ENCODE assay signal across 16 cellular contexts in genomic region chr9:123168526-123168925, GRCh38.
"Had no signal": no experiment of that assay in that cellular context is flagged by ENCODE, and none has a peak within 500 bp of the region (broad histone marks: within the 10 kb centered on the region; RNA-seq: fewer than 3 reads in every experiment).

No MANE protein-coding gene starts in this region.

- H3K4me2 ChIP-seq: hepatocyte had no signal

- H3K9me3 ChIP-seq: colonic mucosa, esophagus muscularis mucosa, sigmoid colon, spleen had no signal

- H2AFZ ChIP-seq: hepatocyte had no signal

- H3K4me3 ChIP-seq: colonic mucosa, esophagus muscularis mucosa, hepatocyte, sigmoid colon, spleen had no signal

- H3K27me3 ChIP-seq: colonic mucosa, esophagus muscularis mucosa, hepatocyte, sigmoid colon, spleen had no signal

- H3K4me1 ChIP-seq: colonic mucosa, sigmoid colon had no signal

- H3K27ac Mint-ChIP-seq: activated CD8-positive, alpha-beta T cell treated with anti-CD3 and anti-CD28 coated beads, Interleukin-2, amount 10 ng/mL, durations not matched to agents 7 days and 5 days; activated naive CD8-positive, alpha-beta T cell had no signal

- H3K79me2 ChIP-seq: hepatocyte had no signal

- DNase-seq: activated CD4-positive, alpha-beta T cell treated with anti-CD3 and anti-CD28 coated beads for 48 hours; activated CD8-positive, alpha-beta memory T cell treated with anti-CD3 and anti-CD28 coated beads, Interleukin-2, amount 50 U/mL, for 4 hours; activated CD8-positive, alpha-beta T cell treated with anti-CD3 and anti-CD28 coated beads, Interleukin-2, amount 10 ng/mL, durations not matched to agents 7 days and 5 days; activated gamma-delta T cell treated with Interleukin-2 at 50 U/mL for 16 hours; activated T-cell treated with anti-CD3 and anti-CD28 coated beads, Interleukin-2, amount 50 U/mL, for 48 hours; amniotic stem cell; colonic mucosa; sigmoid colon; spleen; substantia nigra; trophoblast cell; WERI-Rb-1 had no signal

- H3K9me3 Mint-ChIP-seq: neural crest cell had no signal

- H3K27ac ChIP-seq: colonic mucosa, esophagus muscularis mucosa, hepatocyte, sigmoid colon, spleen, WERI-Rb-1 had no signal

- ATAC-seq: activated CD8-positive, alpha-beta T cell treated with anti-CD3 and anti-CD28 coated beads, Interleukin-2, amount 10 ng/mL, durations not matched to agents 7 days and 5 days had no signal

- H3K27me3 Mint-ChIP-seq: activated naive CD8-positive, alpha-beta T cell had no signal

- H3K4me3 Mint-ChIP-seq: activated CD8-positive, alpha-beta T cell treated with anti-CD3 and anti-CD28 coated beads, Interleukin-2, amount 10 ng/mL, durations not matched to agents 7 days and 5 days; activated naive CD8-positive, alpha-beta T cell; neural crest cell had no signal

- H3K36me3 ChIP-seq: colonic mucosa, esophagus muscularis mucosa, sigmoid colon had no signal
